Comparison of ENCODE assay signal across 11 cellular contexts in genomic region chr14:99524091-99524661, GRCh38. TPM values are rescaled to one million over a fixed set of nuclear protein-coding genes. Genes with fewer than 3 reads are reported as not detected.
DNase-seq lines count a peak whose midpoint lies in the region; ATAC-seq and TF ChIP-seq lines count a peak whose summit lies in the region.
"Had no signal": no experiment of that assay in that cellular context is flagged by ENCODE, and none has a peak within 500 bp of the region (broad histone marks: within the 10 kb centered on the region; RNA-seq: fewer than 3 reads in every experiment).

No MANE protein-coding gene starts in this region.

- H3K9me3 ChIP-seq in HAP-1 (no peaks in the 10 kb centered on the region), ovary (no peaks in the 10 kb centered on the region)
- H3K9me3 ChIP-seq: BLaER1 treated with 17β-estradiol and CSF1 and Interleukin-3, amounts not matched to agents 10 nM and 100 nM had no signal

- in situ Hi-C loops in HAP-1 (cut with MboI; ENCODE audit: low sequenced_read_pairs), result loop anchor here (5.0 to 10.0 kb wide), 2 partner anchors 103 to 361 kb away; no protein-coding TSS in a partner anchor

- TF ChIP-seq POLR2A in ovary (IDR thresholded peaks at IDR 0.05), result no peak

- 35 to 39% (median 36%) methylated on average over 16 of the region's 16 CpGs for WGBS in ovary, 3 donors

- ATAC-seq in left cardiac atrium, result peak in 1 of 2 donors; percentile 21
- no peak for ATAC-seq in GM21447 (IDR thresholded peaks at IDR 0.05; ENCODE audit: unreplicated experiment)

- H3K4me3 ChIP-seq in HAP-1 (no peak overlapping the region), ovary (no peak overlapping the region)
- H3K4me3 ChIP-seq: BLaER1 treated with 17β-estradiol and CSF1 and Interleukin-3, amounts not matched to agents 10 nM and 100 nM; smooth muscle cell had no signal

- 0 out of 2 replicates have a peak, but pooled peaks cover 4% of the 10 kb centered on the region for H3K36me3 ChIP-seq in HAP-1 (replicated peaks)
- H3K36me3 ChIP-seq in ovary, result no peaks in the 10 kb centered on the region

- TF ChIP-seq EP300 in ovary (IDR thresholded peaks at IDR 0.05), result no peak

- no peak for TF ChIP-seq CTCF in RWPE1 (conservative IDR thresholded peaks at IDR 0.05; ENCODE audit: low read depth)
- TF ChIP-seq CTCF in ovary (IDR thresholded peaks at IDR 0.05), result no peak

- intact Hi-C loops in left cardiac atrium (cut with DNase I), result loop anchor here in 1 of 2 donors (5.0 kb wide), 1 partner anchor 83 kb away; no protein-coding TSS in a partner anchor
- intact Hi-C loops in ovary (cut with DNase I), result loop anchor here in 2 of 4 donors (5.0 to 10.0 kb wide), 2 partner anchors 83 to 361 kb away; no protein-coding TSS in a partner anchor

- POLR2A ChIA-PET in RWPE1 (lab: Yijun Ruan, JAX; ENCODE audit: low non-redundant PET), result no interaction called here

- DNase-seq in HAP-1 (ENCODE audit: low spot score in 2 of 2) (peak; percentile 69 to 74), RWPE1 (ENCODE audit: low spot score) (no peak), left cardiac atrium (peak; percentile 19), ovary (peak; percentile 49 to 73 (median 58)), HUDEP-2 (lab: John Stamatoyannopoulos, UW; ENCODE audit: unreplicated experiment in 76 of 76) (no peak), SIG-M5 treated with dmso at 0.1 percent for 504 hours (lab: John Stamatoyannopoulos, UW; ENCODE audit: unreplicated experiment) (no peak), GM19238 (ENCODE audit: insufficient read length, low spot score) (no peak)
- DNase-seq: hippocampal formation had no signal

- H3K4me1 ChIP-seq in HAP-1 (peaks cover 29% of the 10 kb centered on the region), ovary (ENCODE audit: insufficient read depth) (peaks cover 18% of the 10 kb centered on the region)

- H3K27ac ChIP-seq in RWPE1 (peak overlapping the region; percentile 64), ovary (no peak overlapping the region)
- H3K27ac ChIP-seq: BLaER1 treated with 17β-estradiol and CSF1 and Interleukin-3, amounts not matched to agents 10 nM and 100 nM had no signal

- H3K27me3 ChIP-seq in HAP-1 (ENCODE audit: low read depth) (no peaks in the 10 kb centered on the region), ovary (no peaks in the 10 kb centered on the region)
- H3K27me3 ChIP-seq: BLaER1 treated with 17β-estradiol and CSF1 and Interleukin-3, amounts not matched to agents 10 nM and 100 nM had no signal

- CTCF ChIA-PET in RWPE1 (lab: Yijun Ruan, JAX), result interaction anchor here (0.7 to 0.8 kb wide), 2 partner anchors 80 to 510 kb away, joined by 3 read pairs; no protein-coding TSS in a partner anchor

RNA-seq across cellular contexts. Expression of gene CCNK, which starts 43.0 kb away (rescaled TPM):
- 10 to 100 TPM; 31.4 to 38.6 TPM for total RNA-seq in left cardiac atrium
- 10 to 100 TPM; 22.9 to 50.6 (median 46.8) TPM for total RNA-seq in ovary
- polyA plus RNA-seq in ovary, result 10 to 100 TPM; 17.3 to 60.0 TPM

RNA-seq across cellular contexts. Expression of gene SETD3, which starts 43.5 kb away (rescaled TPM):
- total RNA-seq in left cardiac atrium (100 to 1,000 TPM in 1 of 2 donors, 10 to 100 TPM in 1; 77.7 to 116 TPM), ovary (100 to 1,000 TPM in 2 of 7 donors, 10 to 100 TPM in 5; 68.6 to 133 (median 87.4) TPM)
- 10 to 100 TPM; 27.9 to 52.9 TPM for polyA plus RNA-seq in ovary

Comparison
In these comparisons a context has a peak if more than half of its experiments do, and no peak if none do; other contexts are left out.
1. DNase-seq: peak in HAP-1 (2 of 2), left cardiac atrium (single experiment) and ovary (5 of 5); none in RWPE1 (single experiment), HUDEP-2 (0 of 76), SIG-M5 treated with dmso at 0.1 percent for 504 hours (single experiment) and GM19238 (single experiment).